8 cellular contexts compared by ENCODE assay signal in genomic region chr5:177607452-177608192, GRCh38. TPM values are rescaled to one million over a fixed set of nuclear protein-coding genes. Genes with fewer than 3 reads are reported as not detected.
DNase-seq lines count a peak whose midpoint lies in the region; ATAC-seq lines count a peak whose summit lies in the region.

No MANE protein-coding gene starts in this region.

- DNase-seq in AG08396 (ENCODE audit: low spot score), result peak; percentile 92
- DNase-seq in GM19240 (ENCODE audit: insufficient read length, low spot score), result peak; percentile 37
- DNase-seq in NAMALWA (ENCODE audit: low spot score), result peak; percentile 76
- peak; percentile 80 for DNase-seq in SK-N-DZ (ENCODE audit: low spot score)
- peak in 1 of 2 donors; percentile 73 for DNase-seq in activated naive CD4-positive, alpha-beta T cell treated with anti-CD3 and anti-CD28 coated beads, Interleukin-2, amount 50 U/mL, for 72 hours (ENCODE audit: low spot score in 2 of 2)
- DNase-seq in head of caudate nucleus, result peak; percentile 58 to 93 (median 82)
- peak; percentile 62 to 98 (median 82) for DNase-seq in posterior cingulate gyrus

- H3K27ac Mint-ChIP-seq in activated naive CD4-positive, alpha-beta T cell treated with anti-CD3 and anti-CD28 coated beads, Interleukin-2, amount 50 U/mL, for 72 hours, result peak overlapping the region in 1 of 2 donors; percentile 50

- H3K9me3 Mint-ChIP-seq in activated naive CD4-positive, alpha-beta T cell treated with anti-CD3 and anti-CD28 coated beads, Interleukin-2, amount 50 U/mL, for 72 hours, result no peaks in the 10 kb centered on the region

- intact Hi-C loops in head of caudate nucleus (cut with DNase I) (no loop called here), posterior cingulate gyrus (cut with DNase I) (no loop called here)

- peak; percentile 82 to 88 for ATAC-seq in activated naive CD4-positive, alpha-beta T cell treated with anti-CD3 and anti-CD28 coated beads, Interleukin-2, amount 50 U/mL, for 72 hours
- ATAC-seq in GM19455 (IDR thresholded peaks at IDR 0.05; ENCODE audit: unreplicated experiment), result no peak

- H3K36me3 Mint-ChIP-seq in activated naive CD4-positive, alpha-beta T cell treated with anti-CD3 and anti-CD28 coated beads, Interleukin-2, amount 50 U/mL, for 72 hours, result no peaks in the 10 kb centered on the region

RNA-seq across cellular contexts. Expression of gene B4GALT7, which starts 7.7 kb away (rescaled TPM):
- 27.1 and 29.7 TPM in 2 replicates for polyA plus RNA-seq in SK-N-DZ (2014; cell fraction: cytosol; rRNA removed)
- 27.6 and 29.4 TPM in 2 replicates for polyA plus RNA-seq in SK-N-DZ (2014; cell fraction: nucleus; rRNA removed)
- 10 to 100 TPM in 1 of 2 donors, 1 to 10 TPM in 1; 3.8 to 19.8 TPM for total RNA-seq in activated naive CD4-positive, alpha-beta T cell treated with anti-CD3 and anti-CD28 coated beads, Interleukin-2, amount 50 U/mL, for 72 hours

RNA-seq across cellular contexts. Expression of gene TMED9, which starts 15.6 kb away (rescaled TPM):
- polyA plus RNA-seq in SK-N-DZ (2014; cell fraction: cytosol; rRNA removed), result 44.3 and 49.2 TPM in 2 replicates
- polyA plus RNA-seq in SK-N-DZ (2014; cell fraction: nucleus; rRNA removed), result 24.3 and 33.9 TPM in 2 replicates
- 100 to 1,000 TPM in 1 of 2 donors, 10 to 100 TPM in 1; 94.0 to 114 TPM for total RNA-seq in activated naive CD4-positive, alpha-beta T cell treated with anti-CD3 and anti-CD28 coated beads, Interleukin-2, amount 50 U/mL, for 72 hours

RNA-seq across cellular contexts. Expression of gene FAM193B, which starts 53.3 kb away (rescaled TPM):
- 41.3 and 41.5 TPM in 2 replicates for polyA plus RNA-seq in SK-N-DZ (2014; cell fraction: cytosol; rRNA removed)
- polyA plus RNA-seq in SK-N-DZ (2014; cell fraction: nucleus; rRNA removed), result 321 and 386 TPM in 2 replicates
- total RNA-seq in activated naive CD4-positive, alpha-beta T cell treated with anti-CD3 and anti-CD28 coated beads, Interleukin-2, amount 50 U/mL, for 72 hours, result 100 to 1,000 TPM in 1 of 2 donors, 10 to 100 TPM in 1; 73.1 to 108 TPM
